In genomic region chr9:98712987-98713386, GRCh38 we compare ENCODE assay signal across 26 cellular contexts. TPM values are rescaled to one million over a fixed set of nuclear protein-coding genes. Genes with fewer than 3 reads are reported as not detected.
"Had no signal": no experiment of that assay in that cellular context is flagged by ENCODE, and none has a peak within 500 bp of the region (broad histone marks: within the 10 kb centered on the region; RNA-seq: fewer than 3 reads in every experiment).

No MANE protein-coding gene starts in this region.

- H3K9me3 ChIP-seq: Peyer's patch, SJSA1 had no signal

- DNase-seq: IMR-90; Kasumi-1; KG1; MM.1S; NCI-H1092 treated with DMSO at 0.1 percent for 48 hours; NCI-H1436; NCI-H187; NCI-H2029; NCI-H2081 treated with DMSO at 0.1 percent for 48 hours; NCI-H2171; NCI-H226; NCI-H446; NCI-H510A; NCI-H524 treated with DMSO at 0.1 percent for 48 hours; NCI-H774; NK-92 treated with Interleukin-12 subunit alpha and Interleukin-12 subunit beta, amount 100 ng/mL, for 24 hours; PC-9; Peyer's patch; SHP77 treated with DMSO at 0.1 percent for 48 hours had no signal

- H3K4me2 ChIP-seq: PC-9 had no signal

- H2AFZ ChIP-seq: PC-9 had no signal

- H3K4me3 ChIP-seq: PC-9, Peyer's patch, SJSA1, SK-N-MC had no signal

- ATAC-seq: HepG2, Right ventricle myocardium inferior had no signal

- H3K27ac ChIP-seq: PC-9, Peyer's patch, SJSA1, SK-N-MC had no signal

- H3K36me3 ChIP-seq: Peyer's patch, SJSA1 had no signal

RNA-seq across cellular contexts. Expression of gene GABBR2, which starts 4.3 kb away (rescaled TPM):
- total RNA-seq: M059J, OCI-LY7, Peyer's patch, RPMI7951, SJSA1 had no signal
